In genomic region chr16:22342082-22342481, GRCh38 we compare ENCODE assay signal across 23 cellular contexts.
"Had no signal": no experiment of that assay in that cellular context is flagged by ENCODE, and none has a peak within 500 bp of the region (broad histone marks: within the 10 kb centered on the region; RNA-seq: fewer than 3 reads in every experiment).

No MANE protein-coding gene starts in this region.

- H3K4me2 ChIP-seq: KMS-11 had no signal

- ATAC-seq: Panc1, Right ventricle myocardium inferior had no signal

- H3K9ac ChIP-seq: KMS-11 had no signal

- DNase-seq: activated CD4-positive, alpha-beta T cell treated with anti-CD3 and anti-CD28 coated beads for 48 hours; activated CD4-positive, alpha-beta T cell treated with anti-CD3 and anti-CD28 coated beads, Interleukin-2, amount 50 U/mL, for 48 hours; activated CD4-positive, CD25-positive, alpha-beta regulatory T cell; activated gamma-delta T cell; activated naive CD4-positive, alpha-beta T cell treated with anti-CD3 and anti-CD28 coated beads, Interleukin-2, amount 50 U/mL, for 16 hours; brain microvascular endothelial cell; NCI-H1092; NCI-H1417; NCI-H1930; NCI-H2171; NCI-H226; NCI-H526; NCI-H82; NK-92 treated with Interleukin-12 subunit alpha and Interleukin-12 subunit beta, amount 100 ng/mL, for 24 hours; OCI-M1; RPMI8226; T-helper 1 cell had no signal

- H3K27me3 ChIP-seq: brain microvascular endothelial cell, cardiac muscle cell had no signal

- H3K4me3 ChIP-seq: cardiac muscle cell, SK-N-MC had no signal

- H3K27ac ChIP-seq: brain microvascular endothelial cell, cardiac muscle cell, KMS-11, SK-N-MC, VCaP had no signal
